ENCODE assay signal across 24 cellular contexts in genomic region chr4:8350841-8351461, GRCh38.
DNase-seq lines count a peak whose midpoint lies in the region; ATAC-seq and TF ChIP-seq lines count a peak whose summit lies in the region.
"Had no signal": no experiment of that assay in that cellular context is flagged by ENCODE, and none has a peak within 500 bp of the region (broad histone marks: within the 10 kb centered on the region; RNA-seq: fewer than 3 reads in every experiment).

No MANE protein-coding gene starts in this region.

- TF ChIP-seq RAD21 in IMR-90 (IDR thresholded peaks at IDR 0.05; ENCODE audit: low read length): no peak

- no peak overlapping the region for H4K8ac ChIP-seq in IMR-90 (ENCODE audit: low read depth in 2 of 2, low read length in 2 of 2)

- in situ Hi-C loops in IMR-90 (cut with MboI; ENCODE audit: low sequenced_read_pairs): no loop called here
- in situ Hi-C loops in transverse colon (cut with MboI; ENCODE audit: low pct_ligation_motif_present in 1 of 4, low pct_unique_long_range_greater_than_20kb in 1 of 4, low sequenced_read_pairs in 3 of 4): no loop called here

- peaks cover 3% of the 10 kb centered on the region for H3K9me3 Mint-ChIP-seq in CD8-positive, alpha-beta T cell
- H3K9me3 Mint-ChIP-seq: activated CD4-positive, alpha-beta T cell treated with anti-CD3 and anti-CD28 coated beads, Interleukin-2, amount 10 ng/mL, durations not matched to agents 7 days and 5 days; activated T-helper 2 cell treated with anti-CD3 and anti-CD28 coated beads, Interferon-gamma antibody, Interleukin-2, Interleukin-4, amounts not matched to agents 10 μg/mL and 5 μg/mL and 100 μg/mL, durations not matched to agents 14 hours and 24 hours and 36 hours; natural killer cell; stimulated activated effector memory CD8-positive, alpha-beta T cell treated with anti-CD3 and anti-CD28 coated beads, Interleukin-12 subunit alpha, Interleukin-12 subunit beta, amount 100 ng/mL, for 72 hours had no signal

- H3K79me1 ChIP-seq in IMR-90 (ENCODE audit: low read depth in 1 of 2, low read length in 2 of 2): no peaks in the 10 kb centered on the region

- dilution Hi-C loops in IMR-90 (cut with HindIII; ENCODE audit: low sequenced_read_pairs, unreplicated experiment): no loop called here

- CTCF ChIA-PET in IMR-90 (lab: Yijun Ruan, JAX): no interaction called here
- CTCF ChIA-PET in CD8-positive, alpha-beta T cell (lab: Charles Lee): no interaction called here

- peaks cover 22% of the 10 kb centered on the region for H4K20me1 ChIP-seq in BLaER1
- H4K20me1 ChIP-seq in IMR-90 (ENCODE audit: insufficient read depth, low read length): no peaks in the 10 kb centered on the region

- no peak for DNase-seq in IMR-90
- DNase-seq in left lung: peak; percentile 29 to 53
- DNase-seq in sciatic nerve (ENCODE audit: low spot score): peak; percentile 32
- no peak for DNase-seq in iPS-NIHi11 (ENCODE audit: low spot score)
- DNase-seq in CD8-positive, alpha-beta T cell: no peak
- DNase-seq in transverse colon: no peak
- DNase-seq in NCI-H524 (lab: John Stamatoyannopoulos, UW): no peak
- DNase-seq: ACHN; activated CD4-positive, alpha-beta T cell treated with anti-CD3 and anti-CD28 coated beads, Interleukin-2, amount 10 ng/mL, durations not matched to agents 7 days and 5 days; activated CD8-positive, alpha-beta memory T cell treated with anti-CD3 and anti-CD28 coated beads, Interleukin-2, amount 10 ng/mL, durations not matched to agents 7 days and 5 days; DMS53; GF-D8; natural killer cell; NCI-H1436 treated with DMSO at 0.1 percent for 48 hours; SIG-M5 had no signal

- ATAC-seq in IMR-90 (ENCODE audit: low read depth) (no peak), left lung (no peak), sciatic nerve (peak; percentile 3)
- no peak for ATAC-seq in CD8-positive, alpha-beta T cell
- ATAC-seq: activated CD8-positive, alpha-beta memory T cell treated with anti-CD3 and anti-CD28 coated beads, Interleukin-2, amount 10 ng/mL, durations not matched to agents 7 days and 5 days; Panc1; stimulated activated effector memory CD8-positive, alpha-beta T cell treated with anti-CD3 and anti-CD28 coated beads, Interleukin-12 subunit alpha, Interleukin-12 subunit beta, amount 100 ng/mL, for 72 hours had no signal

- TF ChIP-seq EP300 in transverse colon (IDR thresholded peaks at IDR 0.05; ENCODE audit: low read depth): no peak

- H3K4me1 Mint-ChIP-seq in CD8-positive, alpha-beta T cell (ENCODE audit: low read depth): no peaks in the 10 kb centered on the region
- H3K4me1 Mint-ChIP-seq: activated CD4-positive, alpha-beta T cell treated with anti-CD3 and anti-CD28 coated beads, Interleukin-2, amount 10 ng/mL, durations not matched to agents 7 days and 5 days; activated CD8-positive, alpha-beta memory T cell treated with anti-CD3 and anti-CD28 coated beads, Interleukin-2, amount 10 ng/mL, durations not matched to agents 7 days and 5 days; IgD-negative memory B cell; natural killer cell had no signal

- peaks cover 75% of the 10 kb centered on the region for H3K4me1 ChIP-seq in BLaER1
- peaks cover 13% of the 10 kb centered on the region for H3K4me1 ChIP-seq in IMR-90 (ENCODE audit: control insufficient read depth, insufficient read depth, low read length)
- peaks cover 9 to 14% of the 10 kb centered on the region in 2 donors for H3K4me1 ChIP-seq in left lung
- no peaks in the 10 kb centered on the region for H3K4me1 ChIP-seq in CD8-positive, alpha-beta T cell (ENCODE audit: insufficient read depth, low read length)
- peaks cover 7 to 21% (median 8%) of the 10 kb centered on the region in 4 donors for H3K4me1 ChIP-seq in transverse colon

- TF ChIP-seq CTCF in IMR-90 (conservative IDR thresholded peaks at IDR 0.05; ENCODE audit: low read depth, low read length) (no peak), left lung (IDR thresholded peaks at IDR 0.05) (no peak), transverse colon (IDR thresholded peaks at IDR 0.05) (no peak)
- TF ChIP-seq CTCF in CD8-positive, alpha-beta T cell (IDR thresholded peaks at IDR 0.05): no peak

- no peak overlapping the region for H2AK5ac ChIP-seq in IMR-90 (ENCODE audit: low read depth, low read length)

- peaks cover 5% of the 10 kb centered on the region for H3K27me3 Mint-ChIP-seq in CD8-positive, alpha-beta T cell (ENCODE audit: low read depth)
- H3K27me3 Mint-ChIP-seq: activated CD4-positive, alpha-beta T cell treated with anti-CD3 and anti-CD28 coated beads, Interleukin-2, amount 10 ng/mL, durations not matched to agents 7 days and 5 days had no signal

- H3K27ac ChIP-seq in BLaER1 (0 out of 2 replicates have a peak overlapping the region, but pooled peaks have one; percentile 15), IMR-90 (ENCODE audit: insufficient read depth, low read length) (no peak overlapping the region), left lung (no peak overlapping the region), transverse colon (peak overlapping the region in 1 of 4 donors; percentile 34)
- H3K27ac ChIP-seq in CD8-positive, alpha-beta T cell (ENCODE audit: low read depth, low read length): no peak overlapping the region
- H3K27ac ChIP-seq: coronary artery, testis had no signal

- intact Hi-C loops in IMR-90 (cut with micrococcal nuclease): loop anchor here (5.0 kb wide), 1 partner anchor 74 kb away; no protein-coding TSS in a partner anchor
- intact Hi-C loops in left lung (cut with DNase I): no loop called here
- intact Hi-C loops in sciatic nerve (cut with DNase I): no loop called here
- intact Hi-C loops in CD8-positive, alpha-beta T cell (cut with DNase I, micrococcal nuclease): no loop called here
- intact Hi-C loops in transverse colon (cut with DNase I; ENCODE audit: low total_unique reads): no loop called here

- no peak for TF ChIP-seq POLR2A in IMR-90 (IDR thresholded peaks at IDR 0.05; ENCODE audit: low read depth, low read length)
- no peak for TF ChIP-seq POLR2A in transverse colon (IDR thresholded peaks at IDR 0.05)

- no peak overlapping the region for H3K14ac ChIP-seq in IMR-90 (replicated peaks; ENCODE audit: low read depth, low read length)

- BruUV-seq in IMR-90 (replicated peaks; lab: Mats Ljungman, UMichigan): no TSS peak

- no peak overlapping the region for H2AFZ ChIP-seq in IMR-90 (replicated peaks; ENCODE audit: low read length, poor library complexity)

- H3K36me3 ChIP-seq in BLaER1: no peaks in the 10 kb centered on the region
- H3K36me3 ChIP-seq in IMR-90 (ENCODE audit: control insufficient read depth, insufficient read depth, low read length): no peaks in the 10 kb centered on the region
- H3K36me3 ChIP-seq in left lung: no peaks in the 10 kb centered on the region
- no peaks in the 10 kb centered on the region for H3K36me3 ChIP-seq in CD8-positive, alpha-beta T cell (ENCODE audit: insufficient read depth, low read length)
- no peaks in the 10 kb centered on the region for H3K36me3 ChIP-seq in transverse colon
- H3K36me3 ChIP-seq: breast epithelium had no signal

- H4K5ac ChIP-seq in IMR-90 (ENCODE audit: low read depth, low read length): no peak overlapping the region

- no peaks in the 10 kb centered on the region for H3K27me3 ChIP-seq in BLaER1
- H3K27me3 ChIP-seq in IMR-90 (ENCODE audit: control insufficient read depth, insufficient read depth, low read length): peaks cover 14% of the 10 kb centered on the region
- peaks cover 0 to 5% of the 10 kb centered on the region in 2 donors for H3K27me3 ChIP-seq in left lung
- H3K27me3 ChIP-seq in CD8-positive, alpha-beta T cell (ENCODE audit: insufficient read depth, low read length): no peaks in the 10 kb centered on the region
- no peaks in the 10 kb centered on the region for H3K27me3 ChIP-seq in transverse colon
- H3K27me3 ChIP-seq: breast epithelium, testis had no signal

- peak overlapping the region; percentile 21; the same call in 1 of the 2 replicates for H3K9ac ChIP-seq in BLaER1
- H3K9ac ChIP-seq in IMR-90 (ENCODE audit: low read depth, low read length): no peak overlapping the region

- no peak overlapping the region for H2BK20ac ChIP-seq in IMR-90 (ENCODE audit: low read depth, low read length)

- H2BK120ac ChIP-seq in IMR-90 (ENCODE audit: low read depth, low read length): no peak overlapping the region

- peaks cover 10% of the 10 kb centered on the region; the same call in 1 of the 2 replicates for H3K9me1 ChIP-seq in IMR-90 (ENCODE audit: insufficient read depth, low read length)

- H3K4me3 ChIP-seq in BLaER1: no peak overlapping the region
- no peak overlapping the region for H3K4me3 ChIP-seq in IMR-90 (ENCODE audit: insufficient read depth, low read depth, low read length)
- no peak overlapping the region for H3K4me3 ChIP-seq in left lung
- no peak overlapping the region for H3K4me3 ChIP-seq in CD8-positive, alpha-beta T cell (ENCODE audit: low read depth, low read length)
- H3K4me3 ChIP-seq in transverse colon: no peak overlapping the region
- H3K4me3 ChIP-seq: breast epithelium, coronary artery, testis had no signal

- H2BK15ac ChIP-seq in IMR-90 (ENCODE audit: low read depth, low read length): no peak overlapping the region

- no peak overlapping the region for H3K56ac ChIP-seq in IMR-90 (ENCODE audit: extremely low read depth, insufficient read depth, low read length)

- peak overlapping the region; percentile 88 for H3K4me2 ChIP-seq in BLaER1
- H3K4me2 ChIP-seq in IMR-90 (ENCODE audit: low read depth, low read length): no peak overlapping the region

- no peak overlapping the region for H2BK5ac ChIP-seq in IMR-90 (ENCODE audit: low read depth, low read length, poor library complexity, severe bottlenecking)

- POLR2A ChIA-PET in IMR-90 (lab: Charles Lee; ENCODE audit: unreplicated experiment): no interaction called here
- POLR2A ChIA-PET in CD8-positive, alpha-beta T cell (lab: Charles Lee): no interaction called here

- peak overlapping the region; percentile 40 for H2AK9ac ChIP-seq in IMR-90 (replicated peaks; ENCODE audit: low read depth, low read length, poor library complexity)

- no peaks in the 10 kb centered on the region for H3K36me3 Mint-ChIP-seq in CD8-positive, alpha-beta T cell
- H3K36me3 Mint-ChIP-seq: activated CD8-positive, alpha-beta memory T cell treated with anti-CD3 and anti-CD28 coated beads, Interleukin-2, amount 10 ng/mL, durations not matched to agents 7 days and 5 days; CD14-positive monocyte; IgD-negative memory B cell; natural killer cell; stimulated activated effector memory CD8-positive, alpha-beta T cell treated with anti-CD3 and anti-CD28 coated beads, Interleukin-12 subunit alpha, Interleukin-12 subunit beta, amount 100 ng/mL, for 72 hours had no signal

- no peak overlapping the region for H3K27ac Mint-ChIP-seq in CD8-positive, alpha-beta T cell
- H3K27ac Mint-ChIP-seq: activated CD4-positive, alpha-beta T cell treated with anti-CD3 and anti-CD28 coated beads, Interleukin-2, amount 10 ng/mL, durations not matched to agents 7 days and 5 days; activated CD8-positive, alpha-beta memory T cell treated with anti-CD3 and anti-CD28 coated beads, Interleukin-2, amount 10 ng/mL, durations not matched to agents 7 days and 5 days; activated T-helper 2 cell treated with anti-CD3 and anti-CD28 coated beads, Interferon-gamma antibody, Interleukin-2, Interleukin-4, amounts not matched to agents 10 μg/mL and 5 μg/mL and 100 μg/mL, durations not matched to agents 14 hours and 24 hours and 36 hours; CD14-positive monocyte; natural killer cell; stimulated activated effector memory CD8-positive, alpha-beta T cell treated with anti-CD3 and anti-CD28 coated beads, Interleukin-12 subunit alpha, Interleukin-12 subunit beta, amount 100 ng/mL, for 72 hours had no signal

- no peak overlapping the region for H3K4ac ChIP-seq in IMR-90 (ENCODE audit: low read depth, low read length)

- no peak overlapping the region for H4K91ac ChIP-seq in IMR-90 (ENCODE audit: insufficient read depth, low read depth, low read length)

- H3K18ac ChIP-seq in IMR-90 (ENCODE audit: low read depth, low read length): no peak overlapping the region

- H3K4me3 Mint-ChIP-seq in CD8-positive, alpha-beta T cell: no peak overlapping the region
- H3K4me3 Mint-ChIP-seq: activated CD4-positive, alpha-beta T cell treated with anti-CD3 and anti-CD28 coated beads, Interleukin-2, amount 10 ng/mL, durations not matched to agents 7 days and 5 days; activated CD8-positive, alpha-beta memory T cell treated with anti-CD3 and anti-CD28 coated beads, Interleukin-2, amount 10 ng/mL, durations not matched to agents 7 days and 5 days; CD14-positive monocyte; IgD-negative memory B cell; natural killer cell; stimulated activated effector memory CD8-positive, alpha-beta T cell treated with anti-CD3 and anti-CD28 coated beads, Interleukin-12 subunit alpha, Interleukin-12 subunit beta, amount 100 ng/mL, for 72 hours had no signal

- H3K23ac ChIP-seq in IMR-90 (ENCODE audit: low read depth, low read length): no peak overlapping the region

- no peaks in the 10 kb centered on the region for H3K9me3 ChIP-seq in BLaER1
- no peaks in the 10 kb centered on the region for H3K9me3 ChIP-seq in IMR-90 (ENCODE audit: control insufficient read depth, insufficient read depth, low read length)
- H3K9me3 ChIP-seq in left lung: peaks cover 0 to 2% of the 10 kb centered on the region in 2 donors
- no peaks in the 10 kb centered on the region for H3K9me3 ChIP-seq in CD8-positive, alpha-beta T cell (ENCODE audit: low read length)
- H3K9me3 ChIP-seq in transverse colon: no peaks in the 10 kb centered on the region
- H3K9me3 ChIP-seq: breast epithelium, testis had no signal

- 84% methylated on average over 5 of the region's 19 CpGs; no CpG with 5 or more reads in 1 of the 2 experiments for WGBS in IMR-90 (ENCODE audit: extremely low coverage in 2 of 2, insufficient read length in 1 of 2), 2 experiments
- 80% methylated on average over 19 of the region's 19 CpGs; no CpG with 5 or more reads in 1 of the 2 donors for WGBS in transverse colon (ENCODE audit: low coverage in 1 of 2), 2 donors

Comparison
In these comparisons a context has a peak if more than half of its experiments do, and no peak if none do; other contexts are left out.
1. DNase-seq: peak in left lung (2 of 2) and sciatic nerve (single experiment); none in IMR-90 (single experiment), iPS-NIHi11 (single experiment), CD8-positive, alpha-beta T cell (0 of 7), transverse colon (single experiment) and NCI-H524 (0 of 2).